ENCODE assay signal across 10 cellular contexts in genomic region chr12:3432176-3432742, GRCh38. TPM values are rescaled to one million over a fixed set of nuclear protein-coding genes. Genes with fewer than 3 reads are reported as not detected.
DNase-seq lines count a peak whose midpoint lies in the region; ATAC-seq and TF ChIP-seq lines count a peak whose summit lies in the region.
"Had no signal": no experiment of that assay in that cellular context is flagged by ENCODE, and none has a peak within 500 bp of the region (broad histone marks: within the 10 kb centered on the region; RNA-seq: fewer than 3 reads in every experiment).

No MANE protein-coding gene starts in this region.

- H3K4me1 Mint-ChIP-seq in activated naive CD4-positive, alpha-beta T cell treated with anti-CD3 and anti-CD28 coated beads, Interleukin-2, amount 50 U/mL, for 24 hours = peaks cover 22% of the 10 kb centered on the region

- H3K27me3 ChIP-seq in foreskin keratinocyte (peaks cover 7% of the 10 kb centered on the region), upper lobe of left lung (no peaks in the 10 kb centered on the region)

- DNase-seq in activated naive CD4-positive, alpha-beta T cell treated with anti-CD3 and anti-CD28 coated beads, Interleukin-2, amount 50 U/mL, for 16 hours = no peak
- DNase-seq in RPMI7951 (ENCODE audit: low read depth) = peak; percentile 24
- DNase-seq in foreskin keratinocyte = peak in 1 of 2 donors; percentile 23
- DNase-seq in upper lobe of left lung = no peak
- DNase-seq in cardiac septum (ENCODE audit: low spot score) = no peak
- DNase-seq: spleen had no signal

- no peak for TF ChIP-seq EP300 in upper lobe of left lung (IDR thresholded peaks at IDR 0.05)

- TF ChIP-seq CTCF in foreskin keratinocyte (conservative IDR thresholded peaks at IDR 0.05) (no peak), upper lobe of left lung (IDR thresholded peaks at IDR 0.05) (no peak)

- peak overlapping the region; percentile 49 for H3K4me3 Mint-ChIP-seq in activated naive CD4-positive, alpha-beta T cell treated with anti-CD3 and anti-CD28 coated beads, Interleukin-2, amount 50 U/mL, for 24 hours
- H3K4me3 Mint-ChIP-seq: mesothelial cell of epicardium had no signal

- H3K4me1 ChIP-seq in foreskin keratinocyte (no peaks in the 10 kb centered on the region), upper lobe of left lung (no peaks in the 10 kb centered on the region)
- H3K4me1 ChIP-seq: spleen had no signal

- WGBS in upper lobe of left lung, 2 donors = 67 to 72% methylated on average over 7 of the region's 7 CpGs

- H3K36me3 Mint-ChIP-seq in activated naive CD4-positive, alpha-beta T cell treated with anti-CD3 and anti-CD28 coated beads, Interleukin-2, amount 50 U/mL, for 24 hours = peaks cover 9% of the 10 kb centered on the region
- H3K36me3 Mint-ChIP-seq: mesothelial cell of epicardium had no signal

- ATAC-seq in foreskin keratinocyte (peak; percentile 44), upper lobe of left lung (ENCODE audit: low FRiP score in 2 of 2) (peak; percentile 24 to 34), HG03457 (IDR thresholded peaks at IDR 0.05; ENCODE audit: unreplicated experiment) (no peak), HG02642 (IDR thresholded peaks at IDR 0.05; ENCODE audit: poor library complexity, unreplicated experiment) (no peak)

- intact Hi-C loops in cardiac septum (cut with DNase I) = no loop called here

- no peaks in the 10 kb centered on the region for H3K36me3 ChIP-seq in upper lobe of left lung
- H3K36me3 ChIP-seq: spleen had no signal

- H3K9me3 Mint-ChIP-seq in activated naive CD4-positive, alpha-beta T cell treated with anti-CD3 and anti-CD28 coated beads, Interleukin-2, amount 50 U/mL, for 24 hours = peaks cover 11% of the 10 kb centered on the region

- peaks cover 6% of the 10 kb centered on the region for H3K27me3 Mint-ChIP-seq in activated naive CD4-positive, alpha-beta T cell treated with anti-CD3 and anti-CD28 coated beads, Interleukin-2, amount 50 U/mL, for 24 hours

- no peaks in the 10 kb centered on the region for H3K9me3 ChIP-seq in upper lobe of left lung
- H3K9me3 ChIP-seq: spleen had no signal

- H3K27ac ChIP-seq in foreskin keratinocyte (no peak overlapping the region), upper lobe of left lung (peak overlapping the region in 1 of 4 donors; percentile 6)
- H3K27ac ChIP-seq: spleen had no signal

- H3K4me3 ChIP-seq in upper lobe of left lung = no peak overlapping the region
- H3K4me3 ChIP-seq: spleen had no signal

- H3K27ac Mint-ChIP-seq in activated naive CD4-positive, alpha-beta T cell treated with anti-CD3 and anti-CD28 coated beads, Interleukin-2, amount 50 U/mL, for 24 hours = no peak overlapping the region
- H3K27ac Mint-ChIP-seq: mesothelial cell of epicardium had no signal

- no peak for TF ChIP-seq POLR2A in upper lobe of left lung (IDR thresholded peaks at IDR 0.05)

RNA-seq across cellular contexts. Expression of gene PRMT8, which starts 58.7 kb away (rescaled TPM):
- not detected in 2 replicates for total RNA-seq in RPMI7951 (2014; rRNA removed; shearing (Covaris generic))
- not detected in 2 replicates for total RNA-seq in foreskin keratinocyte
- polyA plus RNA-seq in foreskin keratinocyte = not detected in 2 replicates
- total RNA-seq in upper lobe of left lung = 1 to 10 TPM in 3 of 6 donors, under 1 TPM in 3; 0.20 to 4.2 (median 1.7) TPM
- not detected for total RNA-seq in cardiac septum
- total RNA-seq: mesothelial cell of epicardium, spleen had no signal
- polyA plus RNA-seq: spleen had no signal

Comparison
In these comparisons a context has a peak if more than half of its experiments do, and no peak if none do; other contexts are left out.
1. ATAC-seq: peak in foreskin keratinocyte (single experiment) and upper lobe of left lung (2 of 2); none in HG03457 (single experiment) and HG02642 (single experiment).